In the genomic region with DNA sequence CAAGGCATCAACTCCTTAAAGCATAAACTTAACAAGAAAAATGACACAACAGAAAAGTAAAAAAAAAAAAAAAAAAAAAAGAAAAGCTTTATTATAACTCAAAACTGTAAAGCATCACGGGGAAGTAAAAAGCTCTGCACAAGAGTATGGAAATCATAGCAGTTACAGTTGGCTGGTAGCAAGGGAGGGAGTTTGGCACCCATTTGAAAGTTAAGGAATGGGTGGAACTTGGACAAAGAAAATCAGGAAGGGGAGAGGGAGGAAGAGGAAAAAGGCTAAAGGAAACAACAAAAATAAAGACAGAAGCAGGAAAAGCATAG, we compare ENCODE assay signal across 1 cellular context.
TF ChIP-seq lines count a peak whose summit lies in the region.

No MANE protein-coding gene starts in this region.

TF ChIP-seq in GM12878, 131 proteins besides CTCF, POLR2A, EP300 and RAD21:
- TF ChIP-seq, protein P1, sequence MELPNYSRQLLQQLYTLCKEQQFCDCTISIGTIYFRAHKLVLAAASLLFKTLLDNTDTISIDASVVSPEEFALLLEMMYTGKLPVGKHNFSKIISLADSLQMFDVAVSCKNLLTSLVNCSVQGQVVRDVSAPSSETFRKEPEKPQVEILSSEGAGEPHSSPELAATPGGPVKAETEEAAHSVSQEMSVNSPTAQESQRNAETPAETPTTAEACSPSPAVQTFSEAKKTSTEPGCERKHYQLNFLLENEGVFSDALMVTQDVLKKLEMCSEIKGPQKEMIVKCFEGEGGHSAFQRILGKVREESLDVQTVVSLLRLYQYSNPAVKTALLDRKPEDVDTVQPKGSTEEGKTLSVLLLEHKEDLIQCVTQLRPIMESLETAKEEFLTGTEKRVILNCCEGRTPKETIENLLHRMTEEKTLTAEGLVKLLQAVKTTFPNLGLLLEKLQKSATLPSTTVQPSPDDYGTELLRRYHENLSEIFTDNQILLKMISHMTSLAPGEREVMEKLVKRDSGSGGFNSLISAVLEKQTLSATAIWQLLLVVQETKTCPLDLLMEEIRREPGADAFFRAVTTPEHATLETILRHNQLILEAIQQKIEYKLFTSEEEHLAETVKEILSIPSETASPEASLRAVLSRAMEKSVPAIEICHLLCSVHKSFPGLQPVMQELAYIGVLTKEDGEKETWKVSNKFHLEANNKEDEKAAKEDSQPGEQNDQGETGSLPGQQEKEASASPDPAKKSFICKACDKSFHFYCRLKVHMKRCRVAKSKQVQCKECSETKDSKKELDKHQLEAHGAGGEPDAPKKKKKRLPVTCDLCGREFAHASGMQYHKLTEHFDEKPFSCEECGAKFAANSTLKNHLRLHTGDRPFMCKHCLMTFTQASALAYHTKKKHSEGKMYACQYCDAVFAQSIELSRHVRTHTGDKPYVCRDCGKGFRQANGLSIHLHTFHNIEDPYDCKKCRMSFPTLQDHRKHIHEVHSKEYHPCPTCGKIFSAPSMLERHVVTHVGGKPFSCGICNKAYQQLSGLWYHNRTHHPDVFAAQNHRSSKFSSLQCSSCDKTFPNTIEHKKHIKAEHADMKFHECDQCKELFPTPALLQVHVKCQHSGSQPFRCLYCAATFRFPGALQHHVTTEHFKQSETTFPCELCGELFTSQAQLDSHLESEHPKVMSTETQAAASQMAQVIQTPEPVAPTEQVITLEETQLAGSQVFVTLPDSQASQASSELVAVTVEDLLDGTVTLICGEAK (IDR thresholded peaks at IDR 0.05; ENCODE audit: borderline replicate concordance), result peak; percentile 84
- TF ChIP-seq NFIC (IDR thresholded peaks at IDR 0.05; ENCODE audit: low read depth, low read length), result peak; percentile 7; the same call in 1 of the 2 replicates
- TF ChIP-seq ZNF384 (IDR thresholded peaks at IDR 0.05; ENCODE audit: borderline replicate concordance, low read depth, low read length), result peak; percentile 64
- TF ChIP-seq ASH2L (IDR thresholded peaks at IDR 0.05; ENCODE audit: borderline replicate concordance, low read depth), result no peak
- no peak for TF ChIP-seq YBX1 (IDR thresholded peaks at IDR 0.05)
